Comparison of ENCODE assay signal across 22 cellular contexts in the genomic region with DNA sequence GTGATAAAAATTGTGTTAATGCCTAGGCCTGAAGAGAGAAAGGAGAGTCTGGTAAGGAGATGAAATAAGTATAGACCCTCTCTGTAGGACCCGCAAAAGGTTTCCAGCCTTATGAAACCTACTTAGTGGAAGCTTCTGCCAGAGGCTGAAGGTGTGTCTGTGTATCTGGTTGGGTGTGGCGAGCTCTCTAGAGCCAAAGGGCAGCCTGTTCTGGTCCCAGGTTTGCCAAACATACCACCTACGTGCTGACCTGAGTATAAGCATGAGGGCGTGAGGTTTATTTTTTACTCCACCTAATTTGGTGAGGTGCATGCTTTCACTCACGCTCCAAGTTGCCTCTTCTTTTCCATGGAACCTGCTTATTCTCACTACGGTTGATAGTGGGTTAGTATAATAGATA. TPM values are rescaled to one million over a fixed set of nuclear protein-coding genes. Genes with fewer than 3 reads are reported as not detected.
DNase-seq lines count a peak whose midpoint lies in the region; ATAC-seq and TF ChIP-seq lines count a peak whose summit lies in the region.
"Had no signal": no experiment of that assay in that cellular context is flagged by ENCODE, and none has a peak within 500 bp of the region (broad histone marks: within the 10 kb centered on the region; RNA-seq: fewer than 3 reads in every experiment).

No MANE protein-coding gene starts in this region.

- peaks cover 2 to 5% (median 3%) of the 10 kb centered on the region in 3 experiments; a peak in 4 of 7 replicates for H3K36me3 Mint-ChIP-seq in H9 (ENCODE audit: insufficient read depth in 1 of 3, low read depth in 3 of 3)
- peaks cover 13% of the 10 kb centered on the region for H3K36me3 Mint-ChIP-seq in CD8-positive, alpha-beta T cell

- intact Hi-C loops in OCI-LY7 (cut with micrococcal nuclease; ENCODE audit: unreplicated experiment) (no loop called here), left colon (cut with DNase I, micrococcal nuclease) (no loop called here)
- intact Hi-C loops in CD8-positive, alpha-beta T cell (cut with DNase I, micrococcal nuclease): no loop called here

- H3K27me3 Mint-ChIP-seq in H9 (ENCODE audit: low read depth): no peaks in the 10 kb centered on the region
- H3K27me3 Mint-ChIP-seq in CD8-positive, alpha-beta T cell (ENCODE audit: low read depth): no peaks in the 10 kb centered on the region
- H3K27me3 Mint-ChIP-seq: CD4-positive, alpha-beta T cell had no signal

- no peak overlapping the region for H3K4ac ChIP-seq in H9 (ENCODE audit: low read depth, low read length)

- H3K4me3 ChIP-seq in OCI-LY7 (ENCODE audit: low read depth, low read length, poor library complexity, severe bottlenecking): no peak overlapping the region
- no peak overlapping the region for H3K4me3 ChIP-seq in muscle layer of duodenum (ENCODE audit: low read depth in 1 of 2, low read length in 2 of 2)
- no peak overlapping the region for H3K4me3 ChIP-seq in CD8-positive, alpha-beta T cell (ENCODE audit: low read depth, low read length)
- H3K4me3 ChIP-seq: A549; BLaER1 treated with 17β-estradiol and CSF1 and Interleukin-3, amounts not matched to agents 10 nM and 100 nM; GM12878 had no signal

- CTCF ChIA-PET in OCI-LY7 (lab: Charles Lee; ENCODE audit: unreplicated experiment): no interaction called here
- CTCF ChIA-PET in CD8-positive, alpha-beta T cell (lab: Charles Lee): interaction anchor here (0.8 to 1.1 kb wide), 2 partner anchors 211 to 215 kb away, joined by 3 read pairs; no protein-coding TSS in a partner anchor

- no peak overlapping the region for H3K23ac ChIP-seq in H9 (ENCODE audit: insufficient read length, low read depth, low read length)

- TSS peak; percentile 1 for BruUV-seq in OCI-LY7 (replicated peaks; lab: Mats Ljungman, UMichigan)

- no peak overlapping the region for H2BK20ac ChIP-seq in H9 (ENCODE audit: low read depth, low read length, poor library complexity, severe bottlenecking)

- WGBS in H9 (ENCODE audit: extremely low coverage, insufficient read length, low lambda C conversion rate): no CpG with 5 or more reads among the region's 6 CpGs

- H3K56ac ChIP-seq in H9 (ENCODE audit: insufficient read length, low read depth, low read length): no peak overlapping the region

- H3T11ph ChIP-seq in H9 (ENCODE audit: low read length): no peak overlapping the region

- no peak overlapping the region for H2BK12ac ChIP-seq in H9 (ENCODE audit: insufficient read length, low read depth, low read length)

- H3K79me2 ChIP-seq in OCI-LY7 (ENCODE audit: insufficient read depth, low read depth, low read length) (peaks cover 10% of the 10 kb centered on the region; the same call in 1 of the 2 replicates), H9 (ENCODE audit: insufficient read depth, low read length) (no peaks in the 10 kb centered on the region)

- H4K5ac ChIP-seq in H9 (ENCODE audit: insufficient read length, low read depth, low read length): no peak overlapping the region

- DNase-seq in OCI-LY7 (ENCODE audit: low spot score): no peak
- peak; percentile 56 to 79 for DNase-seq in left colon
- DNase-seq in ureter (ENCODE audit: low spot score): peak; percentile 52
- DNase-seq in stimulated activated CD4-positive, alpha-beta T cell treated with anti-CD3 and anti-CD28 coated beads, Interleukin-4, amount 100 ng/mL, for 24 hours: no peak
- DNase-seq in H9: no peak
- no peak for DNase-seq in CD8-positive, alpha-beta T cell
- DNase-seq: AML-193; CD4-positive, alpha-beta T cell; COR-L47; EL; GDM1; KBM-7; MM.1S; NCI-H2029; NCI-H526 treated with DMSO at 0.1 percent for 48 hours; SK-N-SH; SW 1271 had no signal

- H3K9ac ChIP-seq in H9 (ENCODE audit: extremely low read depth, insufficient read length, low read length): no peak overlapping the region
- H3K9ac ChIP-seq: BLaER1 treated with 17β-estradiol and CSF1 and Interleukin-3, amounts not matched to agents 10 nM and 100 nM; SK-N-SH had no signal

- H2BK15ac ChIP-seq in H9 (ENCODE audit: low read depth, low read length): no peak overlapping the region

- H3K14ac ChIP-seq in H9 (ENCODE audit: insufficient read depth, low read length): no peak overlapping the region

- no peak overlapping the region for H2BK5ac ChIP-seq in H9 (ENCODE audit: insufficient read length, low read length)

- ATAC-seq in left colon (peak; percentile 99), GM19351 (IDR thresholded peaks at IDR 0.05; ENCODE audit: unreplicated experiment) (no peak)
- ATAC-seq in CD8-positive, alpha-beta T cell: no peak
- ATAC-seq: A549, GM12878 had no signal

- no peaks in the 10 kb centered on the region for H3K9me2 ChIP-seq in OCI-LY7 (ENCODE audit: insufficient read depth, low read length)
- H3K9me2 ChIP-seq: SK-N-SH had no signal

- H3K23me2 ChIP-seq in H9 (ENCODE audit: insufficient read length, low read depth, low read length, poor library complexity, severe bottlenecking): no peaks in the 10 kb centered on the region

- no peaks in the 10 kb centered on the region for H3K9me3 Mint-ChIP-seq in H9
- H3K9me3 Mint-ChIP-seq in CD8-positive, alpha-beta T cell: no peaks in the 10 kb centered on the region
- H3K9me3 Mint-ChIP-seq: CD4-positive, alpha-beta T cell had no signal

- no peak overlapping the region for H3K4me3 Mint-ChIP-seq in H9
- H3K4me3 Mint-ChIP-seq in CD8-positive, alpha-beta T cell: no peak overlapping the region
- H3K4me3 Mint-ChIP-seq: CD4-positive, alpha-beta T cell had no signal

- POLR2A ChIA-PET in OCI-LY7 (lab: Charles Lee): interaction anchor here (1.0 to 1.5 kb wide), 6 partner anchors 9 to 38 kb away, joined by 3 to 5 read pairs (median 3); no protein-coding TSS in a partner anchor
- POLR2A ChIA-PET in CD8-positive, alpha-beta T cell (lab: Charles Lee): interaction anchor here (1.1 kb wide), 1 partner anchor 9 kb away, joined by 3 read pairs; no protein-coding TSS in a partner anchor

- H4K91ac ChIP-seq in H9 (ENCODE audit: insufficient read length, low read depth, low read length): no peak overlapping the region

- H3K27ac ChIP-seq in OCI-LY7 (ENCODE audit: low read depth, low read length, poor library complexity, severe bottlenecking) (no peak overlapping the region), muscle layer of duodenum (ENCODE audit: low read length) (peak overlapping the region; percentile 45), H9 (ENCODE audit: insufficient read length, low read depth, low read length) (no peak overlapping the region)
- no peak overlapping the region for H3K27ac ChIP-seq in CD8-positive, alpha-beta T cell (ENCODE audit: low read depth, low read length)
- H3K27ac ChIP-seq: A549; BLaER1 treated with 17β-estradiol and CSF1 and Interleukin-3, amounts not matched to agents 10 nM and 100 nM had no signal

- no peak overlapping the region for H4K8ac ChIP-seq in H9 (replicated peaks; ENCODE audit: insufficient read length, low read depth, low read length)

- peaks cover 2% of the 10 kb centered on the region for H3K79me1 ChIP-seq in H9 (ENCODE audit: insufficient read depth, low read depth, low read length, poor library complexity, severe bottlenecking)

- H2AK5ac ChIP-seq in H9 (ENCODE audit: insufficient read length, low read length): no peak overlapping the region

- no peaks in the 10 kb centered on the region for H3K9me3 ChIP-seq in OCI-LY7 (ENCODE audit: low read length)
- H3K9me3 ChIP-seq in muscle layer of duodenum (ENCODE audit: control insufficient read depth in 1 of 2, low read length in 2 of 2): no peaks in the 10 kb centered on the region
- no peaks in the 10 kb centered on the region for H3K9me3 ChIP-seq in H9 (ENCODE audit: control insufficient read depth, low read depth, low read length)
- no peaks in the 10 kb centered on the region for H3K9me3 ChIP-seq in CD8-positive, alpha-beta T cell (ENCODE audit: low read length)
- H3K9me3 ChIP-seq: A549; BLaER1 treated with 17β-estradiol and CSF1 and Interleukin-3, amounts not matched to agents 10 nM and 100 nM; SK-N-SH had no signal

- H3K4me1 ChIP-seq in OCI-LY7 (ENCODE audit: insufficient read depth, low read length, poor library complexity, severe bottlenecking): peaks cover 21% of the 10 kb centered on the region
- H3K4me1 ChIP-seq in muscle layer of duodenum (ENCODE audit: control insufficient read depth in 1 of 2, insufficient read depth in 2 of 2, low read length in 2 of 2): peaks cover 3 to 11% of the 10 kb centered on the region in 2 donors
- no peaks in the 10 kb centered on the region for H3K4me1 ChIP-seq in H9 (ENCODE audit: insufficient read depth, low read length)
- peaks cover under 1% of the 10 kb centered on the region for H3K4me1 ChIP-seq in CD8-positive, alpha-beta T cell (ENCODE audit: insufficient read depth, low read length)

- H3K27me3 ChIP-seq in muscle layer of duodenum (ENCODE audit: low read depth, low read length): no peaks in the 10 kb centered on the region
- no peaks in the 10 kb centered on the region for H3K27me3 ChIP-seq in H9 (ENCODE audit: insufficient read depth, low read length)
- H3K27me3 ChIP-seq in CD8-positive, alpha-beta T cell (ENCODE audit: insufficient read depth, low read length): no peaks in the 10 kb centered on the region
- H3K27me3 ChIP-seq: BLaER1 treated with 17β-estradiol and CSF1 and Interleukin-3, amounts not matched to agents 10 nM and 100 nM had no signal

- no peak overlapping the region for H2BK120ac ChIP-seq in H9 (ENCODE audit: low read depth, low read length, poor library complexity, severe bottlenecking)

- H2AFZ ChIP-seq in OCI-LY7 (ENCODE audit: low read length): no peak overlapping the region
- H2AFZ ChIP-seq in H9 (ENCODE audit: low read length): no peak overlapping the region

- no peaks in the 10 kb centered on the region for H4K20me1 ChIP-seq in OCI-LY7 (ENCODE audit: insufficient read depth, low read length)
- no peaks in the 10 kb centered on the region for H4K20me1 ChIP-seq in H9 (ENCODE audit: control insufficient read depth, insufficient read depth, insufficient read length)
- H4K20me1 ChIP-seq: BLaER1 treated with 17β-estradiol and CSF1 and Interleukin-3, amounts not matched to agents 10 nM and 100 nM had no signal

- H3K4me2 ChIP-seq in OCI-LY7 (ENCODE audit: low read length): no peak overlapping the region
- H3K4me2 ChIP-seq in H9 (ENCODE audit: insufficient read depth, insufficient read length, low read length): no peak overlapping the region
- H3K4me2 ChIP-seq: A549; BLaER1 treated with 17β-estradiol and CSF1 and Interleukin-3, amounts not matched to agents 10 nM and 100 nM; SK-N-SH had no signal

- no peak overlapping the region for H3K18ac ChIP-seq in H9 (ENCODE audit: insufficient read length, low read depth, low read length)

- H3K4me1 Mint-ChIP-seq in H9: peaks cover 5 to 6% of the 10 kb centered on the region in 2 experiments
- peaks cover 4% of the 10 kb centered on the region for H3K4me1 Mint-ChIP-seq in CD8-positive, alpha-beta T cell (ENCODE audit: low read depth)

- no peak overlapping the region for H3K27ac Mint-ChIP-seq in H9
- no peak overlapping the region for H3K27ac Mint-ChIP-seq in CD8-positive, alpha-beta T cell
- H3K27ac Mint-ChIP-seq: CD4-positive, alpha-beta T cell had no signal

- TF ChIP-seq CTCF in OCI-LY7 (conservative IDR thresholded peaks at IDR 0.05; ENCODE audit: low read length) (no peak), H9 (conservative IDR thresholded peaks at IDR 0.05) (no peak)
- TF ChIP-seq CTCF in CD8-positive, alpha-beta T cell (IDR thresholded peaks at IDR 0.05): no peak

- H3K36me3 ChIP-seq in OCI-LY7 (ENCODE audit: insufficient read depth, low read length): peaks cover 28% of the 10 kb centered on the region
- peaks cover 0 to 4% of the 10 kb centered on the region in 2 donors for H3K36me3 ChIP-seq in muscle layer of duodenum (ENCODE audit: control insufficient read depth in 1 of 2, insufficient read depth in 2 of 2, low read length in 2 of 2)
- no peaks in the 10 kb centered on the region for H3K36me3 ChIP-seq in CD8-positive, alpha-beta T cell (ENCODE audit: insufficient read depth, low read length)

RNA-seq across cellular contexts. Expression of gene CSTPP1, which starts 5.6 kb away (rescaled TPM):
- 35.2 and 39.6 TPM in 2 replicates for total RNA-seq in OCI-LY7 (2014; rRNA removed; shearing (Covaris generic))
- total RNA-seq in OCI-LY7 (2022) (39.7 and 43.1 TPM in 2 replicates), left colon (10 to 100 TPM; 27.7 to 34.8 TPM), ureter (43.0 TPM), H9 (2021) (19.6 and 21.2 TPM in 2 replicates)
- total RNA-seq in CD8-positive, alpha-beta T cell: 1 to 10 TPM; 4.1 to 4.6 TPM

RNA-seq across cellular contexts. Expression of gene LRP4, which starts 23.8 kb away (rescaled TPM):
- total RNA-seq in OCI-LY7 (2014; rRNA removed; shearing (Covaris generic)): 22.6 and 28.5 TPM in 2 replicates
- total RNA-seq in OCI-LY7 (2022) (17.5 and 19.8 TPM in 2 replicates), left colon (10 to 100 TPM in 1 of 2 donors, 1 to 10 TPM in 1; 6.7 to 43.3 TPM), ureter (8.6 TPM), H9 (2021) (11.3 and 11.6 TPM in 2 replicates)
- not detected for total RNA-seq in CD8-positive, alpha-beta T cell
- total RNA-seq: CD4-positive, alpha-beta T cell had no signal

Comparison
In these comparisons a context has a peak if more than half of its experiments do, and no peak if none do; other contexts are left out.
1. DNase-seq: peak in left colon (2 of 2) and ureter (single experiment); none in OCI-LY7 (single experiment), stimulated activated CD4-positive, alpha-beta T cell treated with anti-CD3 and anti-CD28 coated beads, Interleukin-4, amount 100 ng/mL, for 24 hours (single experiment), H9 (single experiment) and CD8-positive, alpha-beta T cell (0 of 7).